8 cellular contexts compared by ENCODE assay signal in the genomic region with DNA sequence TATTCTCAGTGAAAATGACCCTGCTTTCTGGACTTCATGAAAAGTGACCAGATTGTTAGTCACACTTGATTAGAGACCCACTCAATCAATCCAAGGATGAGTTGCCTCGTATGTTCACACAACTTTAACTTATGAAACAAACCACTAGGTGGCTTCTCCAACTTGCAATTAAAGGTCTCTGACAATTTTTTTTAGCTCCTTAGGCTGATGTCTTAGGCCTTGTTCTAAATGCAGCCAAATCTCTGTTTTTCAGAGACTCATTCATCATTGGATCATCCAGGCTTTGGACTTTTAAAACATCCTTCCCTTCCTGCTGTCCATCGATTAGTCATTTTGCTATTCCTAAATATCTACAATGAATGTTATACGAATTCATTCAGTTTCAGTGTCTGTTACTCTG.
DNase-seq lines count a peak whose midpoint lies in the region; ATAC-seq, FAIRE-seq and TF ChIP-seq lines count a peak whose summit lies in the region.

No MANE protein-coding gene starts in this region.

- no peak overlapping the region for H3K4ac ChIP-seq in neuronal stem cell (ENCODE audit: low read length)

- TF ChIP-seq CTCF in bronchial epithelial cell (IDR thresholded peaks at IDR 0.05; ENCODE audit: insufficient read depth, low read length, severe bottlenecking): peak; percentile 60

- H3K9me3 Mint-ChIP-seq in CD4-positive, alpha-beta memory T cell: no peaks in the 10 kb centered on the region

- no peak overlapping the region for H3K27ac Mint-ChIP-seq in CD4-positive, alpha-beta memory T cell

- no peak for FAIRE-seq in bronchial epithelial cell (lab: Jason Lieb, UNC)

- H3K36me3 ChIP-seq in CD4-positive, alpha-beta memory T cell (ENCODE audit: insufficient read depth, low read length): no peaks in the 10 kb centered on the region
- H3K36me3 ChIP-seq in bronchial epithelial cell (ENCODE audit: control insufficient read depth, insufficient read depth, low read length) (no peaks in the 10 kb centered on the region), neuronal stem cell (replicated peaks in 1 of 2; ENCODE audit: control insufficient read depth in 2 of 2, insufficient read depth in 2 of 2, low read length in 2 of 2) (no peaks in the 10 kb centered on the region)

- H2BK15ac ChIP-seq in neuronal stem cell (ENCODE audit: low read length): no peak overlapping the region

- no peak overlapping the region for H3K18ac ChIP-seq in neuronal stem cell (ENCODE audit: low read length)

- DNase-seq in CD4-positive, alpha-beta memory T cell: peak in 4 of 5 donors; percentile 16 to 31 (median 22)
- peak; percentile 30 for DNase-seq in NCI-H2171 (lab: John Stamatoyannopoulos, UW)
- DNase-seq in bronchial epithelial cell (ENCODE audit: low read depth): peak; percentile 75
- DNase-seq in myocyte (ENCODE audit: low read depth): peak; percentile 68
- no peak for DNase-seq in stimulated activated naive CD4-positive, alpha-beta T cell treated with Interleukin-2 at 50 U/mL for 16 hours (lab: John Stamatoyannopoulos, UW)
- no peak for DNase-seq in neuronal stem cell (ENCODE audit: low spot score)

- no peak overlapping the region for H4K91ac ChIP-seq in neuronal stem cell (ENCODE audit: low read depth, low read length, poor library complexity)

- POLR2A ChIA-PET in CD4-positive, alpha-beta memory T cell (lab: Charles Lee; ENCODE audit: partially characterized antibody): no interaction called here

- no peak overlapping the region for H3K4me3 ChIP-seq in CD4-positive, alpha-beta memory T cell (ENCODE audit: low read length in 2 of 2)
- H3K4me3 ChIP-seq in bronchial epithelial cell (ENCODE audit: low read depth, low read length) (no peak overlapping the region), neuronal stem cell (ENCODE audit: low read length in 2 of 2) (no peak overlapping the region)

- H3K4me1 Mint-ChIP-seq in CD4-positive, alpha-beta memory T cell: peaks cover 0 to 4% (median 0%) of the 10 kb centered on the region in 4 donors

- no peaks in the 10 kb centered on the region for H3K27me3 ChIP-seq in CD4-positive, alpha-beta memory T cell (ENCODE audit: insufficient read depth, low read length)
- H3K27me3 ChIP-seq in bronchial epithelial cell (ENCODE audit: control insufficient read depth, insufficient read depth, low read length): no peaks in the 10 kb centered on the region
- no peaks in the 10 kb centered on the region for H3K27me3 ChIP-seq in neuronal stem cell (ENCODE audit: control insufficient read depth in 3 of 3, insufficient read depth in 3 of 3, low read depth in 1 of 3, low read length in 3 of 3)

- H3K4me2 ChIP-seq in neuronal stem cell (ENCODE audit: insufficient read depth, low read length, poor library complexity, severe bottlenecking): no peak overlapping the region

- H4K8ac ChIP-seq in neuronal stem cell (ENCODE audit: low read depth, low read length): no peak overlapping the region

- H3K79me1 ChIP-seq in neuronal stem cell (ENCODE audit: low read depth, low read length): no peaks in the 10 kb centered on the region

- H3K27ac ChIP-seq in CD4-positive, alpha-beta memory T cell (ENCODE audit: low read depth, low read length): no peak overlapping the region
- H3K27ac ChIP-seq in neuronal stem cell (replicated peaks; ENCODE audit: low read length): no peak overlapping the region

- CTCF ChIA-PET in CD4-positive, alpha-beta memory T cell (lab: Charles Lee; ENCODE audit: partially characterized antibody): interaction anchor here (0.6 to 7.1 kb wide), 6 partner anchors 10 to 73 kb away, joined by 3 to 67 read pairs (median 4); no protein-coding TSS in a partner anchor

- H2BK5ac ChIP-seq in neuronal stem cell (ENCODE audit: low read length): no peak overlapping the region

- intact Hi-C loops in CD4-positive, alpha-beta memory T cell (cut with micrococcal nuclease): loop anchor here (1.0 to 2.0 kb wide), 2 partner anchors 63 to 73 kb away; a partner anchor contains a TSS

- H2BK120ac ChIP-seq in neuronal stem cell (ENCODE audit: low read depth, low read length): no peak overlapping the region

- peaks cover 19% of the 10 kb centered on the region in 2 donors for H3K36me3 Mint-ChIP-seq in CD4-positive, alpha-beta memory T cell

- H2AK5ac ChIP-seq in neuronal stem cell (ENCODE audit: low read depth, low read length): no peak overlapping the region

- no peaks in the 10 kb centered on the region for H3K4me1 ChIP-seq in CD4-positive, alpha-beta memory T cell (ENCODE audit: insufficient read depth, low read length)
- H3K4me1 ChIP-seq in neuronal stem cell (ENCODE audit: control insufficient read depth in 2 of 2, insufficient read depth in 1 of 2, low read depth in 1 of 2, low read length in 2 of 2): no peaks in the 10 kb centered on the region

- H3K23ac ChIP-seq in neuronal stem cell (ENCODE audit: low read depth, low read length, poor library complexity): no peak overlapping the region

- H3K14ac ChIP-seq in neuronal stem cell (ENCODE audit: low read length): no peak overlapping the region

- H3K9ac ChIP-seq in neuronal stem cell (ENCODE audit: low read depth, low read length, poor library complexity): no peak overlapping the region

- WGBS in neuronal stem cell (ENCODE audit: extremely low coverage in 2 of 2, insufficient read length in 2 of 2, insufficient replicate concordance in 1 of 2), 2 donors: no CpG with 5 or more reads among the region's 3 CpGs

- H2BK12ac ChIP-seq in neuronal stem cell (ENCODE audit: low read length): no peak overlapping the region

- no peak overlapping the region for H2AFZ ChIP-seq in neuronal stem cell (ENCODE audit: low read length)

- no peak overlapping the region for H3K4me3 Mint-ChIP-seq in CD4-positive, alpha-beta memory T cell

- no peaks in the 10 kb centered on the region for H3K9me3 ChIP-seq in CD4-positive, alpha-beta memory T cell (ENCODE audit: control insufficient read depth in 1 of 2, low read length in 2 of 2)
- H3K9me3 ChIP-seq in neuronal stem cell (replicated peaks in 1 of 2; ENCODE audit: control insufficient read depth in 2 of 2, insufficient read depth in 1 of 2, low read depth in 1 of 2, low read length in 2 of 2): no peaks in the 10 kb centered on the region

- ATAC-seq in GM18517 (IDR thresholded peaks at IDR 0.05; ENCODE audit: unreplicated experiment) (peak; percentile 93), HG02852 (IDR thresholded peaks at IDR 0.05; ENCODE audit: unreplicated experiment) (peak; percentile 84)

- H3K27me3 Mint-ChIP-seq in CD4-positive, alpha-beta memory T cell: no peaks in the 10 kb centered on the region

Comparison
In these comparisons a context has a peak if more than half of its experiments do, and no peak if none do; other contexts are left out.
1. DNase-seq: peak in CD4-positive, alpha-beta memory T cell (4 of 5), NCI-H2171 (single experiment), bronchial epithelial cell (single experiment) and myocyte (single experiment); none in stimulated activated naive CD4-positive, alpha-beta T cell treated with Interleukin-2 at 50 U/mL for 16 hours (single experiment) and neuronal stem cell (single experiment).